11 cellular contexts compared by ENCODE assay signal in the genomic region with DNA sequence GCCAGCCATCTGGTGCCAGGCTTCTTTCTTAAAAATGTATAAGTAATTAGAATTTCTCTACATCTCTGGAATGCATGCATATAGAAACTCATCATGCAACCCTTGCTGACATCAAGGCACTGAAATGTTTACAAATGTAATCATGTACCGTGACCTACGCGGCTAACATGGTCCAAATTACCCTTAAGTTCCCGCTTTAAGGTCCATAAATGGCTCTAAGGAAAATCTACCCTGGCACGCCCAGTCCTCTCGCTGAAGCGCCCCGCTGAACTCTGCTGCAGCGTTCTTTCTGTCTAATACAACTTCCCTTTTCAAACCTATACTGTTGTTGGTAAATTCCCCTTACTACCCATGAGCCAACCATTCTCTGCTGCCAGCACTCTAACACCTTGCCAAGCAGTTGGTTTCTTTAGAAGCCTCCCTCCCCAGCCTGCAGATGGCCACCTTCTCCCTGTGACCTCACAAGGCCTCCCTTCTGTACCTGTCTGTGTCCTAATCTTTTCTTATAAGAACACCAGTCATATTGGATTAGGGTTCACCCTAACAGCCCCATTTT. TPM values are rescaled to one million over a fixed set of nuclear protein-coding genes. Genes with fewer than 3 reads are reported as not detected.
DNase-seq lines count a peak whose midpoint lies in the region; ATAC-seq, FAIRE-seq and TF ChIP-seq lines count a peak whose summit lies in the region.
"Had no signal": no experiment of that assay in that cellular context is flagged by ENCODE, and none has a peak within 500 bp of the region (broad histone marks: within the 10 kb centered on the region; RNA-seq: fewer than 3 reads in every experiment).

No MANE protein-coding gene starts in this region.

- ATAC-seq in Right ventricle myocardium superior (ENCODE audit: poor library complexity) (peak; percentile 21), GM21360 (IDR thresholded peaks at IDR 0.05; ENCODE audit: unreplicated experiment) (no peak), GM18519 (IDR thresholded peaks at IDR 0.05; ENCODE audit: low FRiP score, unreplicated experiment) (no peak)
- ATAC-seq in activated T-cell treated with anti-CD3 and anti-CD28 coated beads, Interleukin-2, amount 50 U/mL, for 4 hours = no peak

- no peak for DNase-seq in Right ventricle myocardium superior
- no peak for DNase-seq in right atrium auricular region (ENCODE audit: low spot score)
- peak; percentile 96 for DNase-seq in NCI-H82 treated with DMSO at 0.1 percent for 48 hours (lab: John Stamatoyannopoulos, UW; ENCODE audit: unreplicated experiment)
- DNase-seq in urothelium cell line (ENCODE audit: low spot score) = no peak
- no peak for DNase-seq in activated T-cell treated with anti-CD3 and anti-CD28 coated beads, Interleukin-2, amount 50 U/mL, for 4 hours
- DNase-seq: activated CD4-positive, alpha-beta T cell treated with anti-CD3 and anti-CD28 coated beads, Interleukin-2, amount 10 ng/mL, durations not matched to agents 7 days and 5 days; kidney; NCI-H2107 had no signal

- H3K9me3 Mint-ChIP-seq in activated T-cell treated with anti-CD3 and anti-CD28 coated beads, Interleukin-2, amount 50 U/mL, for 4 hours = no peaks in the 10 kb centered on the region
- H3K9me3 Mint-ChIP-seq: activated CD4-positive, alpha-beta T cell treated with anti-CD3 and anti-CD28 coated beads, Interleukin-2, amount 10 ng/mL, durations not matched to agents 7 days and 5 days had no signal

- H3K4me1 ChIP-seq in right atrium auricular region (peaks cover 0 to 18% of the 10 kb centered on the region in 2 donors), duodenal mucosa (ENCODE audit: control insufficient read depth in 1 of 2, insufficient read depth in 2 of 2, low read length in 2 of 2) (peaks cover 13 to 42% of the 10 kb centered on the region in 2 donors)

- peaks cover 21% of the 10 kb centered on the region for H3K27me3 Mint-ChIP-seq in activated T-cell treated with anti-CD3 and anti-CD28 coated beads, Interleukin-2, amount 50 U/mL, for 4 hours (ENCODE audit: low read depth)

- peaks cover 11% of the 10 kb centered on the region for H3K4me1 Mint-ChIP-seq in activated T-cell treated with anti-CD3 and anti-CD28 coated beads, Interleukin-2, amount 50 U/mL, for 4 hours (ENCODE audit: low read depth)

- peak; percentile 88 for FAIRE-seq in urothelium cell line (lab: Jason Lieb, UNC)
- FAIRE-seq: kidney had no signal

- no peaks in the 10 kb centered on the region for H3K36me3 Mint-ChIP-seq in activated T-cell treated with anti-CD3 and anti-CD28 coated beads, Interleukin-2, amount 50 U/mL, for 4 hours (ENCODE audit: insufficient read depth)

- no peak overlapping the region for H3K27ac ChIP-seq in right atrium auricular region
- peak overlapping the region; percentile 56 for H3K27ac ChIP-seq in duodenal mucosa (ENCODE audit: low read depth, low read length)

- H3K9me3 ChIP-seq in right atrium auricular region (no peaks in the 10 kb centered on the region), duodenal mucosa (ENCODE audit: control insufficient read depth in 1 of 2, low read length in 2 of 2) (no peaks in the 10 kb centered on the region)

- intact Hi-C loops in Right ventricle myocardium superior (cut with DNase I) = no loop called here

- H3K4me3 ChIP-seq in right atrium auricular region (no peak overlapping the region), duodenal mucosa (ENCODE audit: low read depth in 1 of 2, low read length in 2 of 2) (no peak overlapping the region)

- H3K9ac ChIP-seq in duodenal mucosa (ENCODE audit: low read depth in 1 of 2, low read length in 2 of 2) = peak overlapping the region in 1 of 2 donors; percentile 25

- no peak overlapping the region for H3K4me3 Mint-ChIP-seq in activated T-cell treated with anti-CD3 and anti-CD28 coated beads, Interleukin-2, amount 50 U/mL, for 4 hours
- H3K4me3 Mint-ChIP-seq: activated CD4-positive, alpha-beta T cell treated with anti-CD3 and anti-CD28 coated beads, Interleukin-2, amount 10 ng/mL, durations not matched to agents 7 days and 5 days had no signal

- no peaks in the 10 kb centered on the region for H3K36me3 ChIP-seq in right atrium auricular region
- H3K36me3 ChIP-seq in duodenal mucosa (ENCODE audit: control insufficient read depth in 1 of 2, insufficient read depth in 2 of 2, low read length in 2 of 2) = no peaks in the 10 kb centered on the region

- H3K27me3 ChIP-seq in right atrium auricular region (no peaks in the 10 kb centered on the region), duodenal mucosa (ENCODE audit: control insufficient read depth in 1 of 2, insufficient read depth in 2 of 2, low read length in 2 of 2) (no peaks in the 10 kb centered on the region)

- TF ChIP-seq CTCF in right atrium auricular region (IDR thresholded peaks at IDR 0.05) = no peak

RNA-seq across cellular contexts. Expression of a gene that starts 13.5 kb away (rescaled TPM):
- total RNA-seq in Right ventricle myocardium superior = 4.8 TPM
- 10 to 100 TPM in 1 of 2 donors, 1 to 10 TPM in 1; 1.9 to 11.1 TPM for total RNA-seq in right atrium auricular region
- 1 to 10 TPM; 1.2 to 3.0 (median 1.4) TPM for total RNA-seq in activated T-cell treated with anti-CD3 and anti-CD28 coated beads, Interleukin-2, amount 50 U/mL, for 4 hours

RNA-seq across cellular contexts. Expression of a gene that starts 32.5 kb away (rescaled TPM):
- 10.2 TPM for total RNA-seq in Right ventricle myocardium superior
- total RNA-seq in right atrium auricular region = 1 to 10 TPM; 5.3 to 6.8 TPM
- total RNA-seq in activated T-cell treated with anti-CD3 and anti-CD28 coated beads, Interleukin-2, amount 50 U/mL, for 4 hours = 100 to 1,000 TPM; 342 to 399 (median 361) TPM

Comparison
In these comparisons a context has a peak if more than half of its experiments do, and no peak if none do; other contexts are left out.
1. RNA of a gene that starts 32.5 kb away (total RNA-seq): 342 to 399 TPM in activated T-cell treated with anti-CD3 and anti-CD28 coated beads, Interleukin-2, amount 50 U/mL, for 4 hours; 10.2 TPM in Right ventricle myocardium superior (single experiment) and 5.3 to 6.8 TPM in right atrium auricular region; every median in the first group is over 10 times any median in the second.